ENCODE assay signal across 26 cellular contexts in genomic region chr16:15769239-15769638, GRCh38.
"Had no signal": no experiment of that assay in that cellular context is flagged by ENCODE, and none has a peak within 500 bp of the region (broad histone marks: within the 10 kb centered on the region; RNA-seq: fewer than 3 reads in every experiment).

No MANE protein-coding gene starts in this region.

- FAIRE-seq: astrocyte, TTC549 had no signal

- H3K27me3 ChIP-seq: MG63 had no signal

- H3K9me3 ChIP-seq: MG63 had no signal

- DNase-seq: activated B cell treated with CpG ODN at 0.5 μM for 24 hours; activated CD4-positive, alpha-beta memory T cell treated with anti-CD3 and anti-CD28 coated beads for 36 hours; activated CD4-positive, alpha-beta T cell treated with anti-CD3 and anti-CD28 coated beads for 1 hour; activated CD4-positive, alpha-beta T cell treated with anti-CD3 and anti-CD28 coated beads, Interleukin-2, amount 10 ng/mL, durations not matched to agents 7 days and 5 days; activated CD8-positive, alpha-beta memory T cell treated with anti-CD3 and anti-CD28 coated beads for 24 hours; activated effector memory CD4-positive, alpha-beta T cell treated with anti-CD3 and anti-CD28 coated beads, Interleukin-2, amount 50 U/mL, for 16 hours; activated naive CD4-positive, alpha-beta T cell treated with Interleukin-2 at 50 U/mL for 16 hours; activated naive CD8-positive, alpha-beta T cell treated with anti-CD3 and anti-CD28 coated beads, Interleukin-2, amount 50 U/mL, for 24 hours; activated T-cell treated with anti-CD3 and anti-CD28 coated beads, Interleukin-2, amount 50 U/mL, for 4 hours; amniotic stem cell; MG63; MV-4-11; NCI-H1092 treated with DMSO at 0.1 percent for 48 hours; NCI-H1436; NCI-H1694 treated with DMSO at 0.1 percent for 48 hours; NCI-H2029 treated with DMSO at 0.1 percent for 48 hours; NCI-H345; NCI-H510A; NCI-H526 treated with DMSO at 0.1 percent for 48 hours; NCI-H82; T-cell; T-helper 2 cell; T1000 had no signal

- H3K27ac ChIP-seq: SK-N-MC had no signal

- H3K4me3 ChIP-seq: MG63, SK-N-MC had no signal

- H3K36me3 ChIP-seq: MG63 had no signal
